ENCODE assay signal across 8 cellular contexts in genomic region chr10:21173964-21174669, GRCh38.
DNase-seq lines count a peak whose midpoint lies in the region; ATAC-seq and TF ChIP-seq lines count a peak whose summit lies in the region.

No MANE protein-coding gene starts in this region.

- peak overlapping the region; percentile 64 for H3K4me3 Mint-ChIP-seq in activated CD4-positive, alpha-beta T cell treated with anti-CD3 and anti-CD28 coated beads, Interleukin-2, amount 10 ng/mL, durations not matched to agents 24 days and 14 days
- H3K4me3 Mint-ChIP-seq in neural progenitor cell (peak overlapping the region; percentile 90), CD14-positive monocyte (peak overlapping the region in 1 of 2 donors; percentile 57)

- H3K27me3 Mint-ChIP-seq in activated CD4-positive, alpha-beta T cell treated with anti-CD3 and anti-CD28 coated beads, Interleukin-2, amount 10 ng/mL, durations not matched to agents 24 days and 14 days, result peaks cover 50% of the 10 kb centered on the region
- H3K27me3 Mint-ChIP-seq in neural progenitor cell (ENCODE audit: insufficient read depth, low read depth) (no peaks in the 10 kb centered on the region), CD14-positive monocyte (ENCODE audit: low read depth in 3 of 3) (peaks cover 54 to 81% (median 64%) of the 10 kb centered on the region in 3 donors)

- intact Hi-C loops in activated CD4-positive, alpha-beta T cell treated with anti-CD3 and anti-CD28 coated beads, Interleukin-2, amount 10 ng/mL, durations not matched to agents 24 days and 14 days (cut with micrococcal nuclease), result loop anchor here (10.0 kb wide), 2 partner anchors 321 to 1171 kb away; partner anchors contain the start of gene SPAG6
- intact Hi-C loops in thyroid gland (cut with DNase I) (no loop called here), CD14-positive monocyte (cut with micrococcal nuclease) (no loop called here)

- peak overlapping the region; percentile 99 for H3K4me2 ChIP-seq in neural progenitor cell

- peaks cover 4% of the 10 kb centered on the region; the same call in 1 of the 2 replicates for H3K36me3 ChIP-seq in HUES6 (ENCODE audit: control insufficient read depth, insufficient read depth, low read length)
- H3K36me3 ChIP-seq in neural progenitor cell, result no peaks in the 10 kb centered on the region
- no peaks in the 10 kb centered on the region for H3K36me3 ChIP-seq in thyroid gland

- H3K4me1 ChIP-seq in HUES6 (ENCODE audit: control insufficient read depth, insufficient read depth, low read length) (peaks cover 15% of the 10 kb centered on the region), neural progenitor cell (peaks cover 42% of the 10 kb centered on the region), thyroid gland (peaks cover 12 to 33% of the 10 kb centered on the region in 2 donors)

- peaks cover 3% of the 10 kb centered on the region for H3K4me1 Mint-ChIP-seq in activated CD4-positive, alpha-beta T cell treated with anti-CD3 and anti-CD28 coated beads, Interleukin-2, amount 10 ng/mL, durations not matched to agents 24 days and 14 days
- H3K4me1 Mint-ChIP-seq in neural progenitor cell (peaks cover 67% of the 10 kb centered on the region), CD14-positive monocyte (peaks cover 3% of the 10 kb centered on the region)

- H2AFZ ChIP-seq in neural progenitor cell (replicated peaks), result peak overlapping the region; percentile 84

- peaks cover 50% of the 10 kb centered on the region for H3K79me2 ChIP-seq in neural progenitor cell (ENCODE audit: low read depth)

- peak; percentile 73 to 93 for TF ChIP-seq POLR2A in thyroid gland (IDR thresholded peaks at IDR 0.05)

- H3K9me3 ChIP-seq in HUES6 (ENCODE audit: control insufficient read depth, insufficient read depth, low read depth, low read length), result 0 out of 2 replicates have a peak, but pooled peaks cover under 1% of the 10 kb centered on the region
- no peaks in the 10 kb centered on the region for H3K9me3 ChIP-seq in neural progenitor cell (ENCODE audit: low read depth)
- H3K9me3 ChIP-seq in thyroid gland, result no peaks in the 10 kb centered on the region

- no peak overlapping the region for H3K27ac Mint-ChIP-seq in activated CD4-positive, alpha-beta T cell treated with anti-CD3 and anti-CD28 coated beads, Interleukin-2, amount 10 ng/mL, durations not matched to agents 24 days and 14 days
- no peak overlapping the region for H3K27ac Mint-ChIP-seq in neural progenitor cell
- H3K27ac Mint-ChIP-seq in CD14-positive monocyte, result no peak overlapping the region

- H3K9ac ChIP-seq in HUES6 (ENCODE audit: low read length), result peak overlapping the region; percentile 82
- peak overlapping the region; percentile 9 for H3K9ac ChIP-seq in neural progenitor cell

- peaks cover 4% of the 10 kb centered on the region for H4K20me1 ChIP-seq in neural progenitor cell (ENCODE audit: low read depth)

- WGBS in thyroid gland, 2 donors, result 0% methylated on average over 6 to 12 of the region's 80 CpGs

- TF ChIP-seq CTCF in fibroblast of mammary gland (conservative IDR thresholded peaks at IDR 0.05; ENCODE audit: control insufficient read depth, insufficient read depth, low read depth, low read length) (no peak), neural progenitor cell (IDR thresholded peaks at IDR 0.05) (no peak), thyroid gland (IDR thresholded peaks at IDR 0.05) (no peak), CD14-positive monocyte (IDR thresholded peaks at IDR 0.05) (no peak)

- H3K27ac ChIP-seq in HUES6 (ENCODE audit: low read depth, low read length), result peak overlapping the region; percentile 49; the same call in 1 of the 2 replicates
- no peak overlapping the region for H3K27ac ChIP-seq in neural progenitor cell
- H3K27ac ChIP-seq in thyroid gland, result peak overlapping the region; percentile 94 to 96 (median 95)

- DNase-seq in activated CD4-positive, alpha-beta T cell treated with anti-CD3 and anti-CD28 coated beads, Interleukin-2, amount 10 ng/mL, durations not matched to agents 24 days and 14 days, result peak; percentile 63
- DNase-seq in fibroblast of mammary gland (ENCODE audit: low read depth), result no peak
- peak; percentile 69 for DNase-seq in neural progenitor cell (ENCODE audit: low spot score)
- DNase-seq in thyroid gland, result peak; percentile 96 to 97
- no peak for DNase-seq in CD14-positive monocyte (ENCODE audit: low spot score)

- peaks cover 3% of the 10 kb centered on the region for H3K36me3 Mint-ChIP-seq in activated CD4-positive, alpha-beta T cell treated with anti-CD3 and anti-CD28 coated beads, Interleukin-2, amount 10 ng/mL, durations not matched to agents 24 days and 14 days (ENCODE audit: low read depth)
- H3K36me3 Mint-ChIP-seq in neural progenitor cell (peaks cover 21% of the 10 kb centered on the region), CD14-positive monocyte (peaks cover 2 to 22% of the 10 kb centered on the region in 2 donors)

- H3F3A ChIP-seq in neural progenitor cell (ENCODE audit: low read depth), result peaks cover 59% of the 10 kb centered on the region

- ATAC-seq in GM18502 (IDR thresholded peaks at IDR 0.05; ENCODE audit: poor library complexity, unreplicated experiment) (peak; percentile 71), HG03280 (IDR thresholded peaks at IDR 0.05; ENCODE audit: unreplicated experiment) (no peak)

- H3K9me3 Mint-ChIP-seq in activated CD4-positive, alpha-beta T cell treated with anti-CD3 and anti-CD28 coated beads, Interleukin-2, amount 10 ng/mL, durations not matched to agents 24 days and 14 days, result no peaks in the 10 kb centered on the region
- H3K9me3 Mint-ChIP-seq in neural progenitor cell (peaks cover 7% of the 10 kb centered on the region), CD14-positive monocyte (peaks cover 0 to 17% (median 2%) of the 10 kb centered on the region in 7 donors)

- peaks cover 23% of the 10 kb centered on the region for H3K27me3 ChIP-seq in HUES6 (ENCODE audit: control insufficient read depth, insufficient read depth, low read length)
- H3K27me3 ChIP-seq in neural progenitor cell, result no peaks in the 10 kb centered on the region
- H3K27me3 ChIP-seq in thyroid gland, result no peaks in the 10 kb centered on the region

- peak overlapping the region; percentile 96 for H3K4me3 ChIP-seq in HUES6 (ENCODE audit: low read depth, low read length)
- peak overlapping the region; percentile 54 for H3K4me3 ChIP-seq in fibroblast of mammary gland (ENCODE audit: control insufficient read depth, low read depth, low read length)
- H3K4me3 ChIP-seq in neural progenitor cell, result peak overlapping the region; percentile 89
- H3K4me3 ChIP-seq in thyroid gland (replicated peaks in 1 of 3), result peak overlapping the region; percentile 79 to 88 (median 84)

Comparison
In these comparisons a context has a peak if more than half of its experiments do, and no peak if none do; other contexts are left out.
1. DNase-seq: peak in activated CD4-positive, alpha-beta T cell treated with anti-CD3 and anti-CD28 coated beads, Interleukin-2, amount 10 ng/mL, durations not matched to agents 24 days and 14 days (single experiment), neural progenitor cell (single experiment) and thyroid gland (2 of 2); none in fibroblast of mammary gland (single experiment) and CD14-positive monocyte (single experiment).
2. Peak in every context shown above with its lines, with median percentiles within 50 percentile points of each other: H3K4me3 ChIP-seq.